20 cellular contexts compared by ENCODE assay signal in the genomic region with DNA sequence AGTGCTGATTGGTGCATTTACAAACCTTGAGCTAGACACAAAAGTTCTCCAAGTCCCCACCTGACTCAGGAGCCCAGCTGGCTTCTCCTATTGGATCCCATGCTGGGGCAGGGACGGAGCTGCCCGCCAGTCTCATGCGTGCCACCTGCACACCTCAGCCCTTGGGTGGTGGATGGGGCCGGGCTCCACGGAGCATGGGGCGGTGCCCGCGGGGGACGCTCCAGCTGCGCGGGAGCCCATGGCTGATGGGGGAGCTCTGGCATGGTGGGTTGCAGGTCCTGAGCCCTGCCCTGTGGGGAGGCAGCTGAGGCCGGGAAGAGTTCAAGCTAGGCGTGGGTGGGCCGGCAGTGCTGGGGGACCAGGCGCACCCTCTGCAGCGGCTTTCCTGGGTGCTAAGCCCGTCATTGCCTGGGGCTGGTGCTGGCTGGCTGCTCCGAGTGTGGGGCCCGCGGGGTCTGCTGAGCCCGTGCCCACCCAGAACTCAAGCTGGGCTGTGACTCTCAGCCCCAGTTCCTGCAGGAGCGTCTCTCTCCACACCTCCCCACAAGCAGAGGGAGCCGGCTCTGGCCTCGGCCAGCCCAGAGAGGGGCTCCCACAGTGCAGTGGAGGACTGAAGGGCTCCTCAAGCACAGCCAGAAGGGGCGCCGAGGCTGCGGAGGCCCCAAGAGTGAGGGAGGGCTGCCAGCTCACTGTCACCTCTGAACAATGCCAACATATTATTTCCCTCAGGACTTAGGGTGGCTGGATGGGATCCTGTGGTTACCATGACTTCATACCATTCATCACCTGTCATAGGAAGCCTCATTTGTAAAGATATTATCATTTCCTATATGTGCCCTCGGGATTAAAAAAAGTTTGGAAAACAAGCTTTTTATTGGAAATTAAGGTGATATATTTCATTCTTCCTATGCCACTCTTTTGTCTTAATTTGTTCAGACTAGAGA.
A peak's percentile ranks its signal among the peaks of the same experiment; 100 is the strongest.
DNase-seq lines count a peak whose midpoint lies in the region; ATAC-seq, FAIRE-seq and TF ChIP-seq lines count a peak whose summit lies in the region.
"Had no signal": no experiment of that assay in that cellular context is flagged by ENCODE, and none has a peak within 500 bp of the region (broad histone marks: within the 10 kb centered on the region; RNA-seq: fewer than 3 reads in every experiment).

No MANE protein-coding gene starts in this region.

- H2AFZ ChIP-seq in mammary epithelial cell (ENCODE audit: low read depth, low read length), result no peak overlapping the region
- H2AFZ ChIP-seq: GM23338 had no signal

- no peaks in the 10 kb centered on the region for H3K27me3 Mint-ChIP-seq in MCF 10A (ENCODE audit: insufficient read depth, unreplicated experiment)
- H3K27me3 Mint-ChIP-seq: IgD-negative memory B cell had no signal

- H3K27ac Mint-ChIP-seq in MCF 10A (ENCODE audit: low read depth, unreplicated experiment), result no peak overlapping the region
- H3K27ac Mint-ChIP-seq: CD14-positive monocyte; CD4-positive, alpha-beta memory T cell; GM23338; IgD-negative memory B cell had no signal

- H3K27me3 ChIP-seq in mammary epithelial cell (ENCODE audit: insufficient read depth, low read length), result no peaks in the 10 kb centered on the region
- H3K27me3 ChIP-seq: BLaER1 had no signal

- H3K9me3 ChIP-seq in mammary epithelial cell (replicated peaks; ENCODE audit: insufficient read depth, low read length) (peaks cover 4% of the 10 kb centered on the region), kidney (ENCODE audit: control insufficient read depth in 1 of 2, low read length in 2 of 2) (no peaks in the 10 kb centered on the region)

- in situ Hi-C loops in mammary epithelial cell (cut with MboI; ENCODE audit: low sequenced_read_pairs in 2 of 2), result no loop called here

- H3K9ac ChIP-seq in mammary epithelial cell (ENCODE audit: insufficient read depth, low read length) (no peak overlapping the region), kidney (ENCODE audit: low read length in 2 of 2) (no peak overlapping the region)
- H3K9ac ChIP-seq: BLaER1 had no signal

- WGBS in mammary epithelial cell (ENCODE audit: low coverage, missing lambda C conversion rate), result 95% methylated on average over 16 of the region's 28 CpGs

- TF ChIP-seq CTCF in mammary epithelial cell (conservative IDR thresholded peaks at IDR 0.05 in 1 of 2, IDR thresholded peaks at IDR 0.05 in 1 of 2; ENCODE audit: extremely low read depth in 1 of 2, insufficient read depth in 1 of 2, low read depth in 1 of 2, low read length in 2 of 2) (no peak), MCF 10A (IDR thresholded peaks at IDR 0.05; ENCODE audit: unreplicated experiment) (no peak), kidney (IDR thresholded peaks at IDR 0.05; ENCODE audit: borderline replicate concordance, extremely low read depth, insufficient read depth) (no peak)

- H3K36me3 ChIP-seq in mammary epithelial cell (ENCODE audit: insufficient read depth, low read length) (no peaks in the 10 kb centered on the region), kidney (ENCODE audit: control insufficient read depth in 1 of 2, insufficient read depth in 2 of 2, low read length in 2 of 2) (no peaks in the 10 kb centered on the region)
- H3K36me3 ChIP-seq: BLaER1 had no signal

- no peaks in the 10 kb centered on the region for H3K79me2 ChIP-seq in mammary epithelial cell (ENCODE audit: insufficient read depth, low read length)

- no peak overlapping the region for H3K27ac ChIP-seq in mammary epithelial cell (ENCODE audit: insufficient read depth, low read depth, low read length)
- no peak overlapping the region for H3K27ac ChIP-seq in kidney (ENCODE audit: low read depth in 2 of 2, low read length in 2 of 2)
- H3K27ac ChIP-seq: BLaER1 had no signal

- intact Hi-C loops in mammary epithelial cell (cut with micrococcal nuclease) (no loop called here), MCF 10A (cut with micrococcal nuclease) (no loop called here), kidney (cut with DNase I) (no loop called here)

- POLR2A ChIA-PET in MCF 10A (lab: Yijun Ruan, JAX), result no interaction called here

- no peaks in the 10 kb centered on the region for H3K4me1 Mint-ChIP-seq in MCF 10A (ENCODE audit: insufficient read depth, unreplicated experiment)
- H3K4me1 Mint-ChIP-seq: CD14-positive monocyte; CD4-positive, alpha-beta memory T cell; IgD-negative memory B cell had no signal

- H3K4me3 Mint-ChIP-seq in MCF 10A (ENCODE audit: unreplicated experiment), result no peak overlapping the region
- H3K4me3 Mint-ChIP-seq: CD14-positive monocyte; CD4-positive, alpha-beta memory T cell; GM23338; IgD-negative memory B cell had no signal

- no peak for FAIRE-seq in kidney (lab: Jason Lieb, UNC)
- FAIRE-seq: G401.6, GM12891, H54, HepG2 had no signal

- no peaks in the 10 kb centered on the region for H3K9me3 Mint-ChIP-seq in MCF 10A (ENCODE audit: unreplicated experiment)
- H3K9me3 Mint-ChIP-seq: IgD-negative memory B cell had no signal

- no peaks in the 10 kb centered on the region for H3K36me3 Mint-ChIP-seq in MCF 10A (ENCODE audit: insufficient read depth, unreplicated experiment)
- H3K36me3 Mint-ChIP-seq: CD14-positive monocyte; CD4-positive, alpha-beta memory T cell; IgD-negative memory B cell had no signal

- H3K4me2 ChIP-seq in mammary epithelial cell (ENCODE audit: insufficient read depth, low read depth, low read length), result no peak overlapping the region
- H3K4me2 ChIP-seq: BLaER1, GM23338 had no signal

- H4K20me1 ChIP-seq in mammary epithelial cell (ENCODE audit: insufficient read depth, low read length), result no peaks in the 10 kb centered on the region
- H4K20me1 ChIP-seq: BLaER1 had no signal

- H3K4me3 ChIP-seq in mammary epithelial cell (replicated peaks in 1 of 3; ENCODE audit: insufficient read depth in 1 of 3, low read depth in 2 of 3, low read length in 3 of 3), result no peak overlapping the region
- no peak overlapping the region for H3K4me3 ChIP-seq in kidney (ENCODE audit: low read length in 2 of 2)
- H3K4me3 ChIP-seq: BLaER1, GM23338 had no signal

- dilution Hi-C loops in mammary epithelial cell (cut with HindIII; ENCODE audit: low sequenced_read_pairs), result no loop called here

- H3K4me1 ChIP-seq in mammary epithelial cell (ENCODE audit: insufficient read depth, low read length) (no peaks in the 10 kb centered on the region), kidney (ENCODE audit: control insufficient read depth in 1 of 2, insufficient read depth in 1 of 2, low read depth in 1 of 2, low read length in 2 of 2) (no peaks in the 10 kb centered on the region)
- H3K4me1 ChIP-seq: BLaER1 had no signal

- BruUV-seq in mammary epithelial cell (replicated peaks; lab: Mats Ljungman, UMichigan) (no TSS peak), MCF 10A (replicated peaks; lab: Mats Ljungman, UMichigan) (no TSS peak)

- CTCF ChIA-PET in mammary epithelial cell (lab: Charles Lee; ENCODE audit: low non-redundant PET), result no interaction called here
- CTCF ChIA-PET in MCF 10A (lab: Yijun Ruan, JAX), result interaction anchor here (0.8 kb wide), 1 partner anchor 55 kb away, joined by 4 read pairs; no protein-coding TSS in a partner anchor

- peak; percentile 33 for DNase-seq in mammary epithelial cell
- DNase-seq in MCF 10A (ENCODE audit: unreplicated experiment), result no peak
- DNase-seq in ELR (ENCODE audit: low read depth), result peak; percentile 13
- DNase-seq in RPMI7951 (ENCODE audit: low read depth), result peak; percentile 54
- peak; percentile 63 for DNase-seq in kidney
- DNase-seq in inferior parietal cortex (ENCODE audit: extremely low spot score), result no peak
- no peak for DNase-seq in activated CD4-positive, CD25-positive, alpha-beta regulatory T cell (lab: John Stamatoyannopoulos, UW)
- DNase-seq: 8988T; CD4-positive, alpha-beta memory T cell; DMS79 treated with DMSO at 0.1 percent for 48 hours; HCEC 1CT had no signal

- no peak for ATAC-seq in HG03196 (IDR thresholded peaks at IDR 0.05; ENCODE audit: unreplicated experiment)
- ATAC-seq: GM23338, HepG2 had no signal

Comparison
In these comparisons a context has a peak if more than half of its experiments do, and no peak if none do; other contexts are left out.
1. DNase-seq: peak in mammary epithelial cell (single experiment), ELR (single experiment), RPMI7951 (single experiment) and kidney (single experiment); none in MCF 10A (single experiment), inferior parietal cortex (single experiment) and activated CD4-positive, CD25-positive, alpha-beta regulatory T cell (0 of 4).